ENCODE assay signal across 34 cellular contexts in the genomic region with DNA sequence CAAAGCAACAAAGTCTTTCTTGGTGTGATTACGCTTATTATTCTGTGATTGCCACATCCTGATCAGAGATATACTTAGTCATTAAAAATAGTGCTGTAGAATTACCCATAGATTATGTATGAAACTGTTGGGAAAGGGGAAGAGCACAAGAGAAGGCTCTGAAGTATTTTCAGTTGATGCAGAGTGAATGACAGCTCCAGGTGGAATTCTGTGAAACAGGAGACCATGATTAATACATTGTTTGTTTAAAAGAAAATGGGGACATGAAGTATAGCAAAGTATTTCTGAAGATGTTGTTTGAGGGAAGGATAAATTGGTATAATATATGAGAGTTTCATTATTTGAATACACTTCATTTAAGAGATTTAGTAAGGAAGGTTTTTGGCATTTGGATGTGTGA.
"Had no signal": no experiment of that assay in that cellular context is flagged by ENCODE, and none has a peak within 500 bp of the region (broad histone marks: within the 10 kb centered on the region; RNA-seq: fewer than 3 reads in every experiment).

No MANE protein-coding gene starts in this region.

- H3K4me1 Mint-ChIP-seq: activated CD4-positive, alpha-beta memory T cell treated with anti-CD3 and anti-CD28 coated beads, Interleukin-2, amount 10 ng/mL, durations not matched to agents 7 days and 5 days; activated CD4-positive, alpha-beta T cell treated with anti-CD3 and anti-CD28 coated beads for 36 hours; activated CD4-positive, alpha-beta T cell treated with anti-CD3 and anti-CD28 coated beads, Interleukin-2, amount 10 ng/mL, durations not matched to agents 7 days and 5 days; activated CD8-positive, alpha-beta memory T cell treated with anti-CD3 and anti-CD28 coated beads, Interleukin-2, amount 10 ng/mL, durations not matched to agents 7 days and 5 days; activated naive CD8-positive, alpha-beta T cell treated with anti-CD3 and anti-CD28 coated beads for 36 hours; activated T-helper 17 cell treated with anti-CD3 and anti-CD28 coated beads, Interleukin-2, amount 50 U/mL, for 72 hours; WTC11 had no signal

- DNase-seq: activated CD4-positive, alpha-beta memory T cell treated with anti-CD3 and anti-CD28 coated beads, Interleukin-2, amount 10 ng/mL, durations not matched to agents 7 days and 5 days; activated CD4-positive, alpha-beta T cell treated with anti-CD3 and anti-CD28 coated beads for 1 hour; activated CD4-positive, alpha-beta T cell treated with anti-CD3 and anti-CD28 coated beads for 36 hours; activated CD4-positive, alpha-beta T cell treated with anti-CD3 and anti-CD28 coated beads for 48 hours; activated CD4-positive, alpha-beta T cell treated with anti-CD3 and anti-CD28 coated beads, Interleukin-2, amount 10 ng/mL, durations not matched to agents 7 days and 5 days; activated CD4-positive, alpha-beta T cell treated with anti-CD3 and anti-CD28 coated beads, Interleukin-2, amount 50 U/mL, for 48 hours; activated CD4-positive, CD25-positive, alpha-beta regulatory T cell; activated CD8-positive, alpha-beta memory T cell treated with anti-CD3 and anti-CD28 coated beads for 24 hours; activated CD8-positive, alpha-beta memory T cell treated with anti-CD3 and anti-CD28 coated beads, Interleukin-2, amount 10 ng/mL, durations not matched to agents 7 days and 5 days; activated CD8-positive, alpha-beta T cell treated with anti-CD3 and anti-CD28 coated beads, Interleukin-2, amount 10 ng/mL, durations not matched to agents 7 days and 5 days; activated effector memory CD4-positive, alpha-beta T cell treated with anti-CD3 and anti-CD28 coated beads, Interleukin-2, amount 50 U/mL, for 16 hours; activated gamma-delta T cell treated with Interleukin-2 at 50 U/mL for 16 hours; activated naive CD4-positive, alpha-beta T cell; activated naive CD4-positive, alpha-beta T cell treated with anti-CD3 and anti-CD28 coated beads for 36 hours; activated naive CD4-positive, alpha-beta T cell treated with anti-CD3 and anti-CD28 coated beads, Interleukin-2, amount 50 U/mL, for 16 hours; activated naive CD8-positive, alpha-beta T cell treated with anti-CD3 and anti-CD28 coated beads for 36 hours; activated T-cell treated with anti-CD3 and anti-CD28 coated beads for 4 hours; activated T-cell treated with anti-CD3 and anti-CD28 coated beads, Interleukin-2, amount 50 U/mL, for 1 hour; activated T-cell treated with anti-CD3 and anti-CD28 coated beads, Interleukin-2, amount 50 U/mL, for 4 hours; activated T-cell treated with anti-CD3 and anti-CD28 coated beads, Interleukin-2, amount 50 U/mL, for 72 hours; adrenal gland; amniotic stem cell; aorta; body of pancreas; brain microvascular endothelial cell; central memory CD4-positive, alpha-beta T cell; T-helper 2 cell; T-helper 9 cell; WERI-Rb-1 had no signal

- H3K27ac Mint-ChIP-seq: activated CD4-positive, alpha-beta memory T cell treated with anti-CD3 and anti-CD28 coated beads, Interleukin-2, amount 10 ng/mL, durations not matched to agents 7 days and 5 days; activated CD4-positive, alpha-beta T cell treated with anti-CD3 and anti-CD28 coated beads for 36 hours; activated CD4-positive, alpha-beta T cell treated with anti-CD3 and anti-CD28 coated beads, Interleukin-2, amount 10 ng/mL, durations not matched to agents 7 days and 5 days; activated CD8-positive, alpha-beta memory T cell treated with anti-CD3 and anti-CD28 coated beads, Interleukin-2, amount 10 ng/mL, durations not matched to agents 7 days and 5 days; activated CD8-positive, alpha-beta T cell treated with anti-CD3 and anti-CD28 coated beads, Interleukin-2, amount 10 ng/mL, durations not matched to agents 7 days and 5 days; activated naive CD4-positive, alpha-beta T cell treated with anti-CD3 and anti-CD28 coated beads for 36 hours; activated naive CD4-positive, alpha-beta T cell treated with anti-CD3 and anti-CD28 coated beads, Interleukin-2, amount 50 U/mL, for 72 hours; activated naive CD8-positive, alpha-beta T cell treated with anti-CD3 and anti-CD28 coated beads for 36 hours; activated T-cell treated with anti-CD3 and anti-CD28 coated beads, Interleukin-2, amount 50 U/mL, for 72 hours; activated T-helper 1 cell treated with anti-CD3 and anti-CD28 coated beads, Interleukin-12 subunit alpha, Interleukin-12 subunit beta, Interleukin-2, Interleukin-4 antibody, amounts not matched to agents 30 ng/mL and 10 ng/mL and 1 ng/mL, durations not matched to agents 14 hours and 24 hours and 36 hours; activated T-helper 17 cell treated with anti-CD3 and anti-CD28 coated beads, Interleukin-2, amount 50 U/mL, for 72 hours; T-helper 2 cell treated with Interferon-gamma antibody and Interleukin-4, amounts not matched to agents 5 μg/mL and 100 μg/mL, for 36 hours; WTC11 had no signal

- H3K4me3 Mint-ChIP-seq: activated CD4-positive, alpha-beta memory T cell treated with anti-CD3 and anti-CD28 coated beads, Interleukin-2, amount 10 ng/mL, durations not matched to agents 7 days and 5 days; activated CD4-positive, alpha-beta T cell treated with anti-CD3 and anti-CD28 coated beads for 36 hours; activated CD4-positive, alpha-beta T cell treated with anti-CD3 and anti-CD28 coated beads, Interleukin-2, amount 10 ng/mL, durations not matched to agents 7 days and 5 days; activated CD8-positive, alpha-beta memory T cell treated with anti-CD3 and anti-CD28 coated beads, Interleukin-2, amount 10 ng/mL, durations not matched to agents 7 days and 5 days; activated CD8-positive, alpha-beta T cell treated with anti-CD3 and anti-CD28 coated beads, Interleukin-2, amount 10 ng/mL, durations not matched to agents 7 days and 5 days; activated naive CD4-positive, alpha-beta T cell treated with anti-CD3 and anti-CD28 coated beads for 36 hours; activated naive CD8-positive, alpha-beta T cell treated with anti-CD3 and anti-CD28 coated beads for 36 hours; activated T-cell treated with anti-CD3 and anti-CD28 coated beads, Interleukin-2, amount 50 U/mL, for 4 hours; activated T-cell treated with anti-CD3 and anti-CD28 coated beads, Interleukin-2, amount 50 U/mL, for 72 hours; activated T-helper 1 cell treated with anti-CD3 and anti-CD28 coated beads, Interleukin-12 subunit alpha, Interleukin-12 subunit beta, Interleukin-2, Interleukin-4 antibody, amounts not matched to agents 30 ng/mL and 10 ng/mL and 1 ng/mL, durations not matched to agents 14 hours and 24 hours and 36 hours; activated T-helper 17 cell treated with anti-CD3 and anti-CD28 coated beads, Interleukin-2, amount 50 U/mL, for 72 hours; T-helper 2 cell treated with Interferon-gamma antibody and Interleukin-4, amounts not matched to agents 5 μg/mL and 100 μg/mL, for 36 hours; WTC11 had no signal

- H3K27me3 Mint-ChIP-seq: activated CD4-positive, alpha-beta memory T cell treated with anti-CD3 and anti-CD28 coated beads, Interleukin-2, amount 10 ng/mL, durations not matched to agents 7 days and 5 days; activated CD4-positive, alpha-beta T cell treated with anti-CD3 and anti-CD28 coated beads for 36 hours; activated CD4-positive, alpha-beta T cell treated with anti-CD3 and anti-CD28 coated beads, Interleukin-2, amount 10 ng/mL, durations not matched to agents 7 days and 5 days; activated CD8-positive, alpha-beta memory T cell treated with anti-CD3 and anti-CD28 coated beads, Interleukin-2, amount 10 ng/mL, durations not matched to agents 7 days and 5 days; activated naive CD8-positive, alpha-beta T cell treated with anti-CD3 and anti-CD28 coated beads for 36 hours; activated T-helper 17 cell treated with anti-CD3 and anti-CD28 coated beads, Interleukin-2, amount 50 U/mL, for 72 hours had no signal

- H3K36me3 Mint-ChIP-seq: activated CD8-positive, alpha-beta memory T cell treated with anti-CD3 and anti-CD28 coated beads, Interleukin-2, amount 10 ng/mL, durations not matched to agents 7 days and 5 days; activated naive CD4-positive, alpha-beta T cell treated with anti-CD3 and anti-CD28 coated beads, Interleukin-2, amount 50 U/mL, for 72 hours; activated naive CD8-positive, alpha-beta T cell treated with anti-CD3 and anti-CD28 coated beads for 36 hours had no signal
